17 cellular contexts compared by ENCODE assay signal in genomic region chr16:17213025-17213424, GRCh38.
DNase-seq lines count a peak whose midpoint lies in the region; ATAC-seq and TF ChIP-seq lines count a peak whose summit lies in the region.
"Had no signal": no experiment of that assay in that cellular context is flagged by ENCODE, and none has a peak within 500 bp of the region (broad histone marks: within the 10 kb centered on the region; RNA-seq: fewer than 3 reads in every experiment).

No MANE protein-coding gene starts in this region.

- POLR2A ChIA-PET in activated naive CD8-positive, alpha-beta T cell treated with anti-CD3 and anti-CD28 coated beads, Interleukin-2, amount 10 ng/mL, durations not matched to agents 7 days and 5 days (lab: Charles Lee): interaction anchor here (1.0 to 2.2 kb wide), 5 partner anchors 11 to 251 kb away, joined by 3 to 7 read pairs (median 3); no protein-coding TSS in a partner anchor
- POLR2A ChIA-PET in activated CD8-positive, alpha-beta T cell treated with anti-CD3 and anti-CD28 coated beads for 36 hours (lab: Charles Lee): no interaction called here
- POLR2A ChIA-PET in naive thymus-derived CD8-positive, alpha-beta T cell (lab: Charles Lee): no interaction called here

- H3K27me3 Mint-ChIP-seq in T-helper 2 cell treated with Interferon-gamma antibody and Interleukin-4, amounts not matched to agents 5 μg/mL and 100 μg/mL, for 36 hours (ENCODE audit: low read depth): no peaks in the 10 kb centered on the region
- no peaks in the 10 kb centered on the region for H3K27me3 Mint-ChIP-seq in activated naive CD8-positive, alpha-beta T cell treated with anti-CD3 and anti-CD28 coated beads, Interleukin-2, amount 10 ng/mL, durations not matched to agents 7 days and 5 days
- no peaks in the 10 kb centered on the region for H3K27me3 Mint-ChIP-seq in activated naive CD8-positive, alpha-beta T cell treated with anti-CD3 and anti-CD28 coated beads for 36 hours
- no peaks in the 10 kb centered on the region for H3K27me3 Mint-ChIP-seq in activated CD8-positive, alpha-beta T cell treated with anti-CD3 and anti-CD28 coated beads for 36 hours
- no peaks in the 10 kb centered on the region for H3K27me3 Mint-ChIP-seq in naive thymus-derived CD8-positive, alpha-beta T cell

- DNase-seq in T-helper 2 cell treated with Interferon-gamma antibody and Interleukin-4, amounts not matched to agents 5 μg/mL and 100 μg/mL, for 36 hours (ENCODE audit: low spot score): no peak
- DNase-seq in T-helper 2 cell (no peak), kidney glomerular epithelial cell (lab: John Stamatoyannopoulos, UW) (no peak)
- DNase-seq in activated naive CD8-positive, alpha-beta T cell treated with anti-CD3 and anti-CD28 coated beads, Interleukin-2, amount 10 ng/mL, durations not matched to agents 7 days and 5 days: peak; percentile 38
- no peak for DNase-seq in activated naive CD8-positive, alpha-beta T cell treated with anti-CD3 and anti-CD28 coated beads for 36 hours
- DNase-seq in activated CD8-positive, alpha-beta T cell treated with anti-CD3 and anti-CD28 coated beads for 36 hours: peak; percentile 25
- peak in 6 of 10 donors; percentile 6 to 70 (median 42) for DNase-seq in naive thymus-derived CD8-positive, alpha-beta T cell
- DNase-seq: 8988T, DMS79, GOT3, NCI-H1105 treated with DMSO at 0.1 percent for 48 hours, NCI-H1694, NCI-H2081 treated with DMSO at 0.1 percent for 48 hours, NCI-H446 treated with DMSO at 0.1 percent for 48 hours had no signal

- no peak overlapping the region for H3K4me3 Mint-ChIP-seq in T-helper 2 cell treated with Interferon-gamma antibody and Interleukin-4, amounts not matched to agents 5 μg/mL and 100 μg/mL, for 36 hours
- peak overlapping the region; percentile 44 for H3K4me3 Mint-ChIP-seq in activated naive CD8-positive, alpha-beta T cell treated with anti-CD3 and anti-CD28 coated beads, Interleukin-2, amount 10 ng/mL, durations not matched to agents 7 days and 5 days
- H3K4me3 Mint-ChIP-seq in activated naive CD8-positive, alpha-beta T cell treated with anti-CD3 and anti-CD28 coated beads for 36 hours: no peak overlapping the region
- no peak overlapping the region for H3K4me3 Mint-ChIP-seq in activated CD8-positive, alpha-beta T cell treated with anti-CD3 and anti-CD28 coated beads for 36 hours
- H3K4me3 Mint-ChIP-seq in naive thymus-derived CD8-positive, alpha-beta T cell: peak overlapping the region in 6 of 10 donors; percentile 7 to 56 (median 16)

- peaks cover 14% of the 10 kb centered on the region for H3K4me1 Mint-ChIP-seq in T-helper 2 cell treated with Interferon-gamma antibody and Interleukin-4, amounts not matched to agents 5 μg/mL and 100 μg/mL, for 36 hours (ENCODE audit: low read depth)
- peaks cover 38% of the 10 kb centered on the region for H3K4me1 Mint-ChIP-seq in activated naive CD8-positive, alpha-beta T cell treated with anti-CD3 and anti-CD28 coated beads, Interleukin-2, amount 10 ng/mL, durations not matched to agents 7 days and 5 days
- peaks cover 18% of the 10 kb centered on the region for H3K4me1 Mint-ChIP-seq in activated naive CD8-positive, alpha-beta T cell treated with anti-CD3 and anti-CD28 coated beads for 36 hours
- peaks cover 16% of the 10 kb centered on the region for H3K4me1 Mint-ChIP-seq in activated CD8-positive, alpha-beta T cell treated with anti-CD3 and anti-CD28 coated beads for 36 hours (ENCODE audit: low read depth)
- peaks cover 11 to 30% (median 23%) of the 10 kb centered on the region in 4 donors for H3K4me1 Mint-ChIP-seq in naive thymus-derived CD8-positive, alpha-beta T cell

- H3K9me3 Mint-ChIP-seq in T-helper 2 cell treated with Interferon-gamma antibody and Interleukin-4, amounts not matched to agents 5 μg/mL and 100 μg/mL, for 36 hours: peaks cover 9% of the 10 kb centered on the region
- peaks cover 4% of the 10 kb centered on the region for H3K9me3 Mint-ChIP-seq in activated naive CD8-positive, alpha-beta T cell treated with anti-CD3 and anti-CD28 coated beads, Interleukin-2, amount 10 ng/mL, durations not matched to agents 7 days and 5 days
- H3K9me3 Mint-ChIP-seq in activated naive CD8-positive, alpha-beta T cell treated with anti-CD3 and anti-CD28 coated beads for 36 hours: peaks cover 6% of the 10 kb centered on the region
- peaks cover 9% of the 10 kb centered on the region for H3K9me3 Mint-ChIP-seq in activated CD8-positive, alpha-beta T cell treated with anti-CD3 and anti-CD28 coated beads for 36 hours
- H3K9me3 Mint-ChIP-seq in naive thymus-derived CD8-positive, alpha-beta T cell: peaks cover 0 to 13% (median 6%) of the 10 kb centered on the region in 9 donors

- H3K27ac Mint-ChIP-seq in T-helper 2 cell treated with Interferon-gamma antibody and Interleukin-4, amounts not matched to agents 5 μg/mL and 100 μg/mL, for 36 hours: peak overlapping the region; percentile 46
- H3K27ac Mint-ChIP-seq in activated naive CD8-positive, alpha-beta T cell treated with anti-CD3 and anti-CD28 coated beads, Interleukin-2, amount 10 ng/mL, durations not matched to agents 7 days and 5 days: peak overlapping the region; percentile 73
- no peak overlapping the region for H3K27ac Mint-ChIP-seq in activated naive CD8-positive, alpha-beta T cell treated with anti-CD3 and anti-CD28 coated beads for 36 hours
- H3K27ac Mint-ChIP-seq in activated CD8-positive, alpha-beta T cell treated with anti-CD3 and anti-CD28 coated beads for 36 hours: peak overlapping the region; percentile 48
- peak overlapping the region; percentile 52 to 91 (median 70) for H3K27ac Mint-ChIP-seq in naive thymus-derived CD8-positive, alpha-beta T cell

- CTCF ChIA-PET in activated CD8-positive, alpha-beta T cell treated with anti-CD3 and anti-CD28 coated beads for 36 hours (lab: Charles Lee): no interaction called here

- peaks cover 25% of the 10 kb centered on the region for H3K36me3 Mint-ChIP-seq in T-helper 2 cell treated with Interferon-gamma antibody and Interleukin-4, amounts not matched to agents 5 μg/mL and 100 μg/mL, for 36 hours (ENCODE audit: low read depth)
- peaks cover 35% of the 10 kb centered on the region for H3K36me3 Mint-ChIP-seq in activated naive CD8-positive, alpha-beta T cell treated with anti-CD3 and anti-CD28 coated beads, Interleukin-2, amount 10 ng/mL, durations not matched to agents 7 days and 5 days
- peaks cover 15% of the 10 kb centered on the region for H3K36me3 Mint-ChIP-seq in activated naive CD8-positive, alpha-beta T cell treated with anti-CD3 and anti-CD28 coated beads for 36 hours
- peaks cover 10% of the 10 kb centered on the region for H3K36me3 Mint-ChIP-seq in activated CD8-positive, alpha-beta T cell treated with anti-CD3 and anti-CD28 coated beads for 36 hours (ENCODE audit: low read depth)
- H3K36me3 Mint-ChIP-seq in naive thymus-derived CD8-positive, alpha-beta T cell: peaks cover 8 to 15% (median 10%) of the 10 kb centered on the region in 3 donors

- peak; percentile 96 for ATAC-seq in activated naive CD8-positive, alpha-beta T cell treated with anti-CD3 and anti-CD28 coated beads, Interleukin-2, amount 10 ng/mL, durations not matched to agents 7 days and 5 days (ENCODE audit: low read depth)
- peak; percentile 72 for ATAC-seq in activated CD8-positive, alpha-beta T cell treated with anti-CD3 and anti-CD28 coated beads for 36 hours
- ATAC-seq in naive thymus-derived CD8-positive, alpha-beta T cell: peak; percentile 89 to 94
- ATAC-seq in HG02885 (IDR thresholded peaks at IDR 0.05; ENCODE audit: poor library complexity, unreplicated experiment): no peak
- ATAC-seq: HCT116, Panc1 had no signal

- intact Hi-C loops in activated CD8-positive, alpha-beta T cell treated with anti-CD3 and anti-CD28 coated beads for 36 hours (cut with micrococcal nuclease): no loop called here

- no peak for TF ChIP-seq CTCF in activated CD8-positive, alpha-beta T cell treated with anti-CD3 and anti-CD28 coated beads for 36 hours (IDR thresholded peaks at IDR 0.05)

Comparison
In these comparisons a context has a peak if more than half of its experiments do, and no peak if none do; other contexts are left out.
1. DNase-seq: peak in activated naive CD8-positive, alpha-beta T cell treated with anti-CD3 and anti-CD28 coated beads, Interleukin-2, amount 10 ng/mL, durations not matched to agents 7 days and 5 days (single experiment), activated CD8-positive, alpha-beta T cell treated with anti-CD3 and anti-CD28 coated beads for 36 hours (single experiment) and naive thymus-derived CD8-positive, alpha-beta T cell (6 of 10); none in T-helper 2 cell treated with Interferon-gamma antibody and Interleukin-4, amounts not matched to agents 5 μg/mL and 100 μg/mL, for 36 hours (single experiment), T-helper 2 cell (0 of 5), activated naive CD8-positive, alpha-beta T cell treated with anti-CD3 and anti-CD28 coated beads for 36 hours (single experiment) and kidney glomerular epithelial cell (single experiment).
2. H3K4me3 Mint-ChIP-seq: peak in activated naive CD8-positive, alpha-beta T cell treated with anti-CD3 and anti-CD28 coated beads, Interleukin-2, amount 10 ng/mL, durations not matched to agents 7 days and 5 days (single experiment) and naive thymus-derived CD8-positive, alpha-beta T cell (6 of 10); none in T-helper 2 cell treated with Interferon-gamma antibody and Interleukin-4, amounts not matched to agents 5 μg/mL and 100 μg/mL, for 36 hours (single experiment), activated naive CD8-positive, alpha-beta T cell treated with anti-CD3 and anti-CD28 coated beads for 36 hours (single experiment) and activated CD8-positive, alpha-beta T cell treated with anti-CD3 and anti-CD28 coated beads for 36 hours (single experiment).